ENCODE assay signal across 9 cellular contexts in genomic region chrX:130086414-130087207, GRCh38. TPM values are rescaled to one million over a fixed set of nuclear protein-coding genes. Genes with fewer than 3 reads are reported as not detected.
DNase-seq lines count a peak whose midpoint lies in the region; ATAC-seq and TF ChIP-seq lines count a peak whose summit lies in the region.
"Had no signal": no experiment of that assay in that cellular context is flagged by ENCODE, and none has a peak within 500 bp of the region (broad histone marks: within the 10 kb centered on the region; RNA-seq: fewer than 3 reads in every experiment).

No MANE protein-coding gene starts in this region.

- peaks cover 62% of the 10 kb centered on the region for H3K79me2 ChIP-seq in osteoblast (ENCODE audit: insufficient read depth, low read length)

- ATAC-seq in GM21737 (IDR thresholded peaks at IDR 0.05; ENCODE audit: unreplicated experiment) (peak; percentile 40), body of pancreas (no peak)

- TF ChIP-seq CTCF in osteoblast (IDR thresholded peaks at IDR 0.05; ENCODE audit: extremely low read depth, low read depth, low read length) (no peak), body of pancreas (IDR thresholded peaks at IDR 0.05) (no peak)

- 51 to 54% methylated on average over 6 to 8 of the region's 13 CpGs for WGBS in body of pancreas, 2 donors

- peak; percentile 53 for DNase-seq in NCI-H187 treated with DMSO at 0.1 percent for 48 hours (lab: John Stamatoyannopoulos, UW)
- peak; percentile 55 for DNase-seq in activated T-helper 1 cell treated with Interleukin-2 at 50 U/mL for 16 hours (ENCODE audit: low read depth)
- DNase-seq in osteoblast (ENCODE audit: insufficient read length, low spot score, missing footprints), result peak; percentile 53
- no peak for DNase-seq in pons (ENCODE audit: low spot score)
- DNase-seq in DMS53 (lab: John Stamatoyannopoulos, UW), result no peak
- DNase-seq in body of pancreas, result no peak

- TF ChIP-seq POLR2A in GM10847 (IDR thresholded peaks at IDR 0.05; ENCODE audit: extremely low read depth, insufficient read length) (peak; percentile 35), body of pancreas (IDR thresholded peaks at IDR 0.05) (no peak)

- no peak overlapping the region for H2AFZ ChIP-seq in osteoblast (ENCODE audit: low read length)

- H3K27ac ChIP-seq in osteoblast (ENCODE audit: low read depth, low read length), result no peak overlapping the region
- H3K27ac ChIP-seq in body of pancreas, result no peak overlapping the region

- H3K4me3 ChIP-seq in osteoblast (ENCODE audit: insufficient read depth, low read length) (no peak overlapping the region), body of pancreas (no peak overlapping the region)
- H3K4me3 ChIP-seq: thoracic aorta had no signal

- intact Hi-C loops in body of pancreas (cut with DNase I), result no loop called here

- H3K4me2 ChIP-seq in osteoblast (ENCODE audit: insufficient read depth, low read length), result no peak overlapping the region

- no peaks in the 10 kb centered on the region for H3K36me3 ChIP-seq in osteoblast (ENCODE audit: insufficient read depth, low read length)
- H3K36me3 ChIP-seq in body of pancreas (replicated peaks in 1 of 2; ENCODE audit: insufficient read depth in 1 of 2, low read depth in 2 of 2), result no peaks in the 10 kb centered on the region
- H3K36me3 ChIP-seq: thoracic aorta had no signal

- H3K4me1 ChIP-seq in osteoblast (ENCODE audit: insufficient read depth, low read length), result peaks cover 10% of the 10 kb centered on the region
- H3K4me1 ChIP-seq in body of pancreas, result no peaks in the 10 kb centered on the region

- peaks cover 24% of the 10 kb centered on the region for H4K20me1 ChIP-seq in osteoblast (ENCODE audit: insufficient read depth, low read length)

- no peaks in the 10 kb centered on the region for H3K9me3 ChIP-seq in osteoblast (ENCODE audit: low read depth, low read length)
- no peaks in the 10 kb centered on the region for H3K9me3 ChIP-seq in body of pancreas
- H3K9me3 ChIP-seq: thoracic aorta had no signal

- no peaks in the 10 kb centered on the region for H3K27me3 ChIP-seq in osteoblast (ENCODE audit: insufficient read depth, low read length)
- no peaks in the 10 kb centered on the region for H3K27me3 ChIP-seq in body of pancreas

RNA-seq across cellular contexts. Expression of gene ELF4, which starts 23.7 kb away (rescaled TPM):
- 24.8 and 25.0 TPM in 2 replicates for total RNA-seq in osteoblast
- total RNA-seq in body of pancreas, result 1 to 10 TPM; 1.6 to 3.6 TPM

Comparison
In these comparisons a context has a peak if more than half of its experiments do, and no peak if none do; other contexts are left out.
1. DNase-seq: peak in NCI-H187 treated with DMSO at 0.1 percent for 48 hours (single experiment), activated T-helper 1 cell treated with Interleukin-2 at 50 U/mL for 16 hours (single experiment) and osteoblast (single experiment); none in pons (single experiment), DMS53 (single experiment) and body of pancreas (0 of 4).